ENCODE assay signal across 1 cellular context in the genomic region with DNA sequence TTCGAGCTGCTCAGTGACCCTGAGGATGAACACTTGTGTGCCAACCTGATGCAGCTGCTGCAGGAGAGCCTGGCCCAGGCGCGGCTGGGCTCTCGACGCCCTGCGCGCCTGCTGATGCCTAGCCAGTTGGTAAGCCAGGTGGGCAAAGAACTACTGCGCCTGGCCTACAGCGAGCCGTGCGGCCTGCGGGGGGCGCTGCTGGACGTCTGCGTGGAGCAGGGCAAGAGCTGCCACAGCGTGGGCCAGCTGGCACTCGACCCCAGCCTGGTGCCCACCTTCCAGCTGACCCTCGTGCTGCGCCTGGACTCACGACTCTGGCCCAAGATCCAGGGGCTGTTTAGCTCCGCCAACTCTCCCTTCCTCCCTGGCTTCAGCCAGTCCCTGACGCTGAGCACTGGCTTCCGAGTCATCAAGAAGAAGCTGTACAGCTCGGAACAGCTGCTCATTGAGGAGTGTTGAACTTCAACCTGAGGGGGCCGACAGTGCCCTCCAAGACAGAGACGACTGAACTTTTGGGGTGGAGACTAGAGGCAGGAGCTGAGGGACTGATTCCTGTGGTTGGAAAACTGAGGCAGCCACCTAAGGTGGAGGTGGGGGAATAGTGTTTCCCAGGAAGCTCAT.
TF ChIP-seq lines count a peak whose summit lies in the region.

No MANE protein-coding gene starts in this region.

TF ChIP-seq in K562, 482 proteins besides CTCF, POLR2A, EP300 and RAD21 (continued from another document and continues in another):
- TF ChIP-seq, protein P1, sequence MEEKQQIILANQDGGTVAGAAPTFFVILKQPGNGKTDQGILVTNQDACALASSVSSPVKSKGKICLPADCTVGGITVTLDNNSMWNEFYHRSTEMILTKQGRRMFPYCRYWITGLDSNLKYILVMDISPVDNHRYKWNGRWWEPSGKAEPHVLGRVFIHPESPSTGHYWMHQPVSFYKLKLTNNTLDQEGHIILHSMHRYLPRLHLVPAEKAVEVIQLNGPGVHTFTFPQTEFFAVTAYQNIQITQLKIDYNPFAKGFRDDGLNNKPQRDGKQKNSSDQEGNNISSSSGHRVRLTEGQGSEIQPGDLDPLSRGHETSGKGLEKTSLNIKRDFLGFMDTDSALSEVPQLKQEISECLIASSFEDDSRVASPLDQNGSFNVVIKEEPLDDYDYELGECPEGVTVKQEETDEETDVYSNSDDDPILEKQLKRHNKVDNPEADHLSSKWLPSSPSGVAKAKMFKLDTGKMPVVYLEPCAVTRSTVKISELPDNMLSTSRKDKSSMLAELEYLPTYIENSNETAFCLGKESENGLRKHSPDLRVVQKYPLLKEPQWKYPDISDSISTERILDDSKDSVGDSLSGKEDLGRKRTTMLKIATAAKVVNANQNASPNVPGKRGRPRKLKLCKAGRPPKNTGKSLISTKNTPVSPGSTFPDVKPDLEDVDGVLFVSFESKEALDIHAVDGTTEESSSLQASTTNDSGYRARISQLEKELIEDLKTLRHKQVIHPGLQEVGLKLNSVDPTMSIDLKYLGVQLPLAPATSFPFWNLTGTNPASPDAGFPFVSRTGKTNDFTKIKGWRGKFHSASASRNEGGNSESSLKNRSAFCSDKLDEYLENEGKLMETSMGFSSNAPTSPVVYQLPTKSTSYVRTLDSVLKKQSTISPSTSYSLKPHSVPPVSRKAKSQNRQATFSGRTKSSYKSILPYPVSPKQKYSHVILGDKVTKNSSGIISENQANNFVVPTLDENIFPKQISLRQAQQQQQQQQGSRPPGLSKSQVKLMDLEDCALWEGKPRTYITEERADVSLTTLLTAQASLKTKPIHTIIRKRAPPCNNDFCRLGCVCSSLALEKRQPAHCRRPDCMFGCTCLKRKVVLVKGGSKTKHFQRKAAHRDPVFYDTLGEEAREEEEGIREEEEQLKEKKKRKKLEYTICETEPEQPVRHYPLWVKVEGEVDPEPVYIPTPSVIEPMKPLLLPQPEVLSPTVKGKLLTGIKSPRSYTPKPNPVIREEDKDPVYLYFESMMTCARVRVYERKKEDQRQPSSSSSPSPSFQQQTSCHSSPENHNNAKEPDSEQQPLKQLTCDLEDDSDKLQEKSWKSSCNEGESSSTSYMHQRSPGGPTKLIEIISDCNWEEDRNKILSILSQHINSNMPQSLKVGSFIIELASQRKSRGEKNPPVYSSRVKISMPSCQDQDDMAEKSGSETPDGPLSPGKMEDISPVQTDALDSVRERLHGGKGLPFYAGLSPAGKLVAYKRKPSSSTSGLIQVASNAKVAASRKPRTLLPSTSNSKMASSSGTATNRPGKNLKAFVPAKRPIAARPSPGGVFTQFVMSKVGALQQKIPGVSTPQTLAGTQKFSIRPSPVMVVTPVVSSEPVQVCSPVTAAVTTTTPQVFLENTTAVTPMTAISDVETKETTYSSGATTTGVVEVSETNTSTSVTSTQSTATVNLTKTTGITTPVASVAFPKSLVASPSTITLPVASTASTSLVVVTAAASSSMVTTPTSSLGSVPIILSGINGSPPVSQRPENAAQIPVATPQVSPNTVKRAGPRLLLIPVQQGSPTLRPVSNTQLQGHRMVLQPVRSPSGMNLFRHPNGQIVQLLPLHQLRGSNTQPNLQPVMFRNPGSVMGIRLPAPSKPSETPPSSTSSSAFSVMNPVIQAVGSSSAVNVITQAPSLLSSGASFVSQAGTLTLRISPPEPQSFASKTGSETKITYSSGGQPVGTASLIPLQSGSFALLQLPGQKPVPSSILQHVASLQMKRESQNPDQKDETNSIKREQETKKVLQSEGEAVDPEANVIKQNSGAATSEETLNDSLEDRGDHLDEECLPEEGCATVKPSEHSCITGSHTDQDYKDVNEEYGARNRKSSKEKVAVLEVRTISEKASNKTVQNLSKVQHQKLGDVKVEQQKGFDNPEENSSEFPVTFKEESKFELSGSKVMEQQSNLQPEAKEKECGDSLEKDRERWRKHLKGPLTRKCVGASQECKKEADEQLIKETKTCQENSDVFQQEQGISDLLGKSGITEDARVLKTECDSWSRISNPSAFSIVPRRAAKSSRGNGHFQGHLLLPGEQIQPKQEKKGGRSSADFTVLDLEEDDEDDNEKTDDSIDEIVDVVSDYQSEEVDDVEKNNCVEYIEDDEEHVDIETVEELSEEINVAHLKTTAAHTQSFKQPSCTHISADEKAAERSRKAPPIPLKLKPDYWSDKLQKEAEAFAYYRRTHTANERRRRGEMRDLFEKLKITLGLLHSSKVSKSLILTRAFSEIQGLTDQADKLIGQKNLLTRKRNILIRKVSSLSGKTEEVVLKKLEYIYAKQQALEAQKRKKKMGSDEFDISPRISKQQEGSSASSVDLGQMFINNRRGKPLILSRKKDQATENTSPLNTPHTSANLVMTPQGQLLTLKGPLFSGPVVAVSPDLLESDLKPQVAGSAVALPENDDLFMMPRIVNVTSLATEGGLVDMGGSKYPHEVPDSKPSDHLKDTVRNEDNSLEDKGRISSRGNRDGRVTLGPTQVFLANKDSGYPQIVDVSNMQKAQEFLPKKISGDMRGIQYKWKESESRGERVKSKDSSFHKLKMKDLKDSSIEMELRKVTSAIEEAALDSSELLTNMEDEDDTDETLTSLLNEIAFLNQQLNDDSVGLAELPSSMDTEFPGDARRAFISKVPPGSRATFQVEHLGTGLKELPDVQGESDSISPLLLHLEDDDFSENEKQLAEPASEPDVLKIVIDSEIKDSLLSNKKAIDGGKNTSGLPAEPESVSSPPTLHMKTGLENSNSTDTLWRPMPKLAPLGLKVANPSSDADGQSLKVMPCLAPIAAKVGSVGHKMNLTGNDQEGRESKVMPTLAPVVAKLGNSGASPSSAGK (IDR thresholded peaks at IDR 0.05) = no peak
- no peak; the same call in 1 of the 2 replicates for TF ChIP-seq ZBTB1 (CRISPR knock-in tag; IDR thresholded peaks at IDR 0.05; ENCODE audit: borderline replicate concordance, low read depth)
- peak; percentile 78 for TF ChIP-seq POLR2G (IDR thresholded peaks at IDR 0.05; ENCODE audit: low read depth, low read length)
- TF ChIP-seq CEBPB (tag; IDR thresholded peaks at IDR 0.05) = no peak
- no peak for TF ChIP-seq SLC30A9 (CRISPR knock-in tag; IDR thresholded peaks at IDR 0.05)
- no peak for TF ChIP-seq TOE1 (IDR thresholded peaks at IDR 0.05; ENCODE audit: borderline replicate concordance)
- no peak; the same call in 1 of the 2 replicates for TF ChIP-seq TOE1 (CRISPR knock-in tag; IDR thresholded peaks at IDR 0.05; ENCODE audit: borderline replicate concordance, low read depth)
- no peak for TF ChIP-seq SRSF1 (IDR thresholded peaks at IDR 0.05; ENCODE audit: low read depth, low read length)
- 0 out of 2 replicates have a peak, but pooled peaks have one; percentile 29 for TF ChIP-seq ZSCAN32 (CRISPR knock-in tag; IDR thresholded peaks at IDR 0.05)
- TF ChIP-seq, protein P2, sequence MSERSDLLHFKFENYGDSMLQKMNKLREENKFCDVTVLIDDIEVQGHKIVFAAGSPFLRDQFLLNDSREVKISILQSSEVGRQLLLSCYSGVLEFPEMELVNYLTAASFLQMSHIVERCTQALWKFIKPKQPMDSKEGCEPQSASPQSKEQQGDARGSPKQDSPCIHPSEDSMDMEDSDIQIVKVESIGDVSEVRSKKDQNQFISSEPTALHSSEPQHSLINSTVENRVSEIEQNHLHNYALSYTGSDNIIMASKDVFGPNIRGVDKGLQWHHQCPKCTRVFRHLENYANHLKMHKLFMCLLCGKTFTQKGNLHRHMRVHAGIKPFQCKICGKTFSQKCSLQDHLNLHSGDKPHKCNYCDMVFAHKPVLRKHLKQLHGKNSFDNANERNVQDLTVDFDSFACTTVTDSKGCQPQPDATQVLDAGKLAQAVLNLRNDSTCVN (CRISPR knock-in tag; IDR thresholded peaks at IDR 0.05) = no peak
- TF ChIP-seq, protein P3, sequence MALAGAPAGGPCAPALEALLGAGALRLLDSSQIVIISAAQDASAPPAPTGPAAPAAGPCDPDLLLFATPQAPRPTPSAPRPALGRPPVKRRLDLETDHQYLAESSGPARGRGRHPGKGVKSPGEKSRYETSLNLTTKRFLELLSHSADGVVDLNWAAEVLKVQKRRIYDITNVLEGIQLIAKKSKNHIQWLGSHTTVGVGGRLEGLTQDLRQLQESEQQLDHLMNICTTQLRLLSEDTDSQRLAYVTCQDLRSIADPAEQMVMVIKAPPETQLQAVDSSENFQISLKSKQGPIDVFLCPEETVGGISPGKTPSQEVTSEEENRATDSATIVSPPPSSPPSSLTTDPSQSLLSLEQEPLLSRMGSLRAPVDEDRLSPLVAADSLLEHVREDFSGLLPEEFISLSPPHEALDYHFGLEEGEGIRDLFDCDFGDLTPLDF (CRISPR knock-in tag; IDR thresholded peaks at IDR 0.05) = peak; percentile 24; the same call in 1 of the 2 replicates
- TF ChIP-seq CCAR2 (IDR thresholded peaks at IDR 0.05; ENCODE audit: low read depth, low read length) = no peak
- TF ChIP-seq IRF2 (CRISPR knock-in tag; IDR thresholded peaks at IDR 0.05) = no peak
- TF ChIP-seq NR2F6 (CRISPR knock-in tag; IDR thresholded peaks at IDR 0.05) = no peak
- TF ChIP-seq MCM2 (IDR thresholded peaks at IDR 0.05; ENCODE audit: low read depth) = no peak
- TF ChIP-seq BRD9 (IDR thresholded peaks at IDR 0.05; ENCODE audit: low read depth, partially characterized antibody) = no peak
- TF ChIP-seq, protein P4, sequence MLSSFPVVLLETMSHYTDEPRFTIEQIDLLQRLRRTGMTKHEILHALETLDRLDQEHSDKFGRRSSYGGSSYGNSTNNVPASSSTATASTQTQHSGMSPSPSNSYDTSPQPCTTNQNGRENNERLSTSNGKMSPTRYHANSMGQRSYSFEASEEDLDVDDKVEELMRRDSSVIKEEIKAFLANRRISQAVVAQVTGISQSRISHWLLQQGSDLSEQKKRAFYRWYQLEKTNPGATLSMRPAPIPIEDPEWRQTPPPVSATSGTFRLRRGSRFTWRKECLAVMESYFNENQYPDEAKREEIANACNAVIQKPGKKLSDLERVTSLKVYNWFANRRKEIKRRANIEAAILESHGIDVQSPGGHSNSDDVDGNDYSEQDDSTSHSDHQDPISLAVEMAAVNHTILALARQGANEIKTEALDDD (IDR thresholded peaks at IDR 0.05) = no peak
- TF ChIP-seq HMG20A (CRISPR knock-in tag; conservative IDR thresholded peaks at IDR 0.05) = no peak
- TF ChIP-seq CTBP1 (IDR thresholded peaks at IDR 0.05; ENCODE audit: borderline replicate concordance) = no peak
- TF ChIP-seq SIN3B (IDR thresholded peaks at IDR 0.05; ENCODE audit: low read depth) = no peak
- TF ChIP-seq, protein P5, sequence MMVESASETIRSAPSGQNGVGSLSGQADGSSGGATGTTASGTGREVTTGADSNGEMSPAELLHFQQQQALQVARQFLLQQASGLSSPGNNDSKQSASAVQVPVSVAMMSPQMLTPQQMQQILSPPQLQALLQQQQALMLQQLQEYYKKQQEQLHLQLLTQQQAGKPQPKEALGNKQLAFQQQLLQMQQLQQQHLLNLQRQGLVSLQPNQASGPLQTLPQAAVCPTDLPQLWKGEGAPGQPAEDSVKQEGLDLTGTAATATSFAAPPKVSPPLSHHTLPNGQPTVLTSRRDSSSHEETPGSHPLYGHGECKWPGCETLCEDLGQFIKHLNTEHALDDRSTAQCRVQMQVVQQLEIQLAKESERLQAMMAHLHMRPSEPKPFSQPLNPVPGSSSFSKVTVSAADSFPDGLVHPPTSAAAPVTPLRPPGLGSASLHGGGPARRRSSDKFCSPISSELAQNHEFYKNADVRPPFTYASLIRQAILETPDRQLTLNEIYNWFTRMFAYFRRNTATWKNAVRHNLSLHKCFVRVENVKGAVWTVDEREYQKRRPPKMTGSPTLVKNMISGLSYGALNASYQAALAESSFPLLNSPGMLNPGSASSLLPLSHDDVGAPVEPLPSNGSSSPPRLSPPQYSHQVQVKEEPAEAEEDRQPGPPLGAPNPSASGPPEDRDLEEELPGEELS (CRISPR knock-in tag; IDR thresholded peaks at IDR 0.05; ENCODE audit: borderline replicate concordance) = no peak
- TF ChIP-seq HNRNPUL1 (IDR thresholded peaks at IDR 0.05; ENCODE audit: low read length) = no peak
- 0 out of 2 replicates have a peak, but pooled peaks have one; percentile 30 for TF ChIP-seq ZNF384 (IDR thresholded peaks at IDR 0.05; ENCODE audit: low read depth, low read length)
- TF ChIP-seq POLR3A (IDR thresholded peaks at IDR 0.05; ENCODE audit: borderline replicate concordance, extremely low read depth, insufficient read depth, insufficient read length) = no peak
- TF ChIP-seq, protein P6, sequence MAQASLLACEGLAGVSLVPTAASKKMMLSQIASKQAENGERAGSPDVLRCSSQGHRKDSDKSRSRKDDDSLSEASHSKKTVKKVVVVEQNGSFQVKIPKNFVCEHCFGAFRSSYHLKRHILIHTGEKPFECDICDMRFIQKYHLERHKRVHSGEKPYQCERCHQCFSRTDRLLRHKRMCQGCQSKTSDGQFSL (CRISPR knock-in tag; IDR thresholded peaks at IDR 0.05) = peak; percentile 43; the same call in 1 of the 2 replicates
- TF ChIP-seq, protein P6 (tag; IDR thresholded peaks at IDR 0.05) = no peak
- TF ChIP-seq ZC3H4 (CRISPR knock-in tag; IDR thresholded peaks at IDR 0.05; ENCODE audit: borderline replicate concordance) = no peak
- peak; percentile 98 for TF ChIP-seq HNRNPL (IDR thresholded peaks at IDR 0.05; ENCODE audit: low read depth, low read length)
- no peak; the same call in 1 of the 2 replicates for TF ChIP-seq ZFP1 (CRISPR knock-in tag; IDR thresholded peaks at IDR 0.05)
- TF ChIP-seq, protein P7, sequence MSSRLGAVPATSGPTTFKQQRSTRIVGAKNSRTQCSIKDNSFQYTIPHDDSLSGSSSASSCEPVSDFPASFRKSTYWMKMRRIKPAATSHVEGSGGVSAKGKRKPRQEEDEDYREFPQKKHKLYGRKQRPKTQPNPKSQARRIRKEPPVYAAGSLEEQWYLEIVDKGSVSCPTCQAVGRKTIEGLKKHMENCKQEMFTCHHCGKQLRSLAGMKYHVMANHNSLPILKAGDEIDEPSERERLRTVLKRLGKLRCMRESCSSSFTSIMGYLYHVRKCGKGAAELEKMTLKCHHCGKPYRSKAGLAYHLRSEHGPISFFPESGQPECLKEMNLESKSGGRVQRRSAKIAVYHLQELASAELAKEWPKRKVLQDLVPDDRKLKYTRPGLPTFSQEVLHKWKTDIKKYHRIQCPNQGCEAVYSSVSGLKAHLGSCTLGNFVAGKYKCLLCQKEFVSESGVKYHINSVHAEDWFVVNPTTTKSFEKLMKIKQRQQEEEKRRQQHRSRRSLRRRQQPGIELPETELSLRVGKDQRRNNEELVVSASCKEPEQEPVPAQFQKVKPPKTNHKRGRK (tag; IDR thresholded peaks at IDR 0.05) = no peak
- TF ChIP-seq ZNF57 (CRISPR knock-in tag; IDR thresholded peaks at IDR 0.05) = no peak
- 0 out of 2 replicates have a peak, but pooled peaks have one; percentile 31 for TF ChIP-seq E2F3 (CRISPR knock-in tag; IDR thresholded peaks at IDR 0.05)
